Comparison of ENCODE assay signal across 1 cellular context in the genomic region with DNA sequence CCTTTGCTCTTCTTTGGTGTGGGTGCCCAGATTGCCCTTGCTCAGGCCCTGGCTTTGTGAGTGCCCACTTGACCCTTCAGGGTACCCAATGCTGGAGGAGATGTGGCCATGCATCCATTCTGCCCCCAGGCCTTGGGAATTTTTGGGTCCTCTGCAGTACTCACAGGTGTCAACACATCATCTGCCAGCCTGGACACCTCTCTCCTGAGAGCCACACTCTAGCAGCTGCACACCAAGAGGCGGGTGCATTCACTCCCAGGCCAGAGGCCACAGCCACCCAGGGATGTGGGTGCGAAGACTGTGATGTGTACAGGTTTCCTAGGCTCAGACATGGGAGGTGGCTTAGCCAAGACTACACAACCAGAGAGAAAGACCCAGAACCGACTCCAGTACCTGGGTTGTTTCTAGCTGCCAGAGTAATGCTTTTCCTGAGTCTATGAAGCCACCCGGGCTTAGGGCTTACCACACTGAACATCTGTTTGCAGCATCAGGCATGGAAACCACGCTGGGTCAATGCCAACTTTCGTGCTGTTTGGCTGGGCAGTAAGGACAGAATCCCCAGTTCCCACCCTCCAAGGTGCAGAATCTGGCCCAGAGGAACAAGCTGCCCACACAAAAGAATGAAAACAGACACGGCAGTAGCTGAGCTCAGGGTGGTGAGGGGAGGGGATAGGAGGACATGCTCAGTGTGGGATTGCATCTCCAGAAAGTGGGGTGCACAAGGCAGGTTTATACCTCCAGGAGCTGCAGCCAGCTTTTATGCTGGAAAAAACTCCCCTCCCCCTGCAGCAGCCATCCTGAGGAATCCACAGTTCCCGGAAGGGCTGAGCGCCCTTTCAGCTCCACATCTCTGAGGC.
TF ChIP-seq lines count a peak whose summit lies in the region.

No MANE protein-coding gene starts in this region.

TF ChIP-seq in H1, 55 proteins besides CTCF, POLR2A, EP300 and RAD21 (continued from another document):
- TF ChIP-seq EZH2 (IDR thresholded peaks at IDR 0.05; ENCODE audit: low read depth, low read length, severe bottlenecking) (no peak), KDM5A (IDR thresholded peaks at IDR 0.05; ENCODE audit: low read length) (no peak), SRF (IDR thresholded peaks at IDR 0.05; ENCODE audit: low read depth, low read length) (no peak), HDAC6 (IDR thresholded peaks at IDR 0.05; ENCODE audit: low read depth, low read length) (no peak), HDAC2 (IDR thresholded peaks at IDR 0.05; ENCODE audit: borderline replicate concordance in 1 of 2, low read depth in 2 of 2, low read length in 2 of 2) (no peak), KDM1A (IDR thresholded peaks at IDR 0.05; ENCODE audit: borderline replicate concordance, low read length) (no peak), ZNF274 (IDR thresholded peaks at IDR 0.05; ENCODE audit: borderline replicate concordance, extremely low read depth, low read length) (no peak), YY1 (IDR thresholded peaks at IDR 0.05; ENCODE audit: low read depth, low read length) (no peak), RFX5 (IDR thresholded peaks at IDR 0.05; ENCODE audit: borderline replicate concordance, low read depth, low read length) (no peak)
- TF ChIP-seq, protein P1, sequence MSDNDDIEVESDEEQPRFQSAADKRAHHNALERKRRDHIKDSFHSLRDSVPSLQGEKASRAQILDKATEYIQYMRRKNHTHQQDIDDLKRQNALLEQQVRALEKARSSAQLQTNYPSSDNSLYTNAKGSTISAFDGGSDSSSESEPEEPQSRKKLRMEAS (IDR thresholded peaks at IDR 0.05): no peak
- TF ChIP-seq, protein P2, sequence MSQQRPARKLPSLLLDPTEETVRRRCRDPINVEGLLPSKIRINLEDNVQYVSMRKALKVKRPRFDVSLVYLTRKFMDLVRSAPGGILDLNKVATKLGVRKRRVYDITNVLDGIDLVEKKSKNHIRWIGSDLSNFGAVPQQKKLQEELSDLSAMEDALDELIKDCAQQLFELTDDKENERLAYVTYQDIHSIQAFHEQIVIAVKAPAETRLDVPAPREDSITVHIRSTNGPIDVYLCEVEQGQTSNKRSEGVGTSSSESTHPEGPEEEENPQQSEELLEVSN (IDR thresholded peaks at IDR 0.05): no peak
